1 cellular context compared by ENCODE assay signal in the genomic region with DNA sequence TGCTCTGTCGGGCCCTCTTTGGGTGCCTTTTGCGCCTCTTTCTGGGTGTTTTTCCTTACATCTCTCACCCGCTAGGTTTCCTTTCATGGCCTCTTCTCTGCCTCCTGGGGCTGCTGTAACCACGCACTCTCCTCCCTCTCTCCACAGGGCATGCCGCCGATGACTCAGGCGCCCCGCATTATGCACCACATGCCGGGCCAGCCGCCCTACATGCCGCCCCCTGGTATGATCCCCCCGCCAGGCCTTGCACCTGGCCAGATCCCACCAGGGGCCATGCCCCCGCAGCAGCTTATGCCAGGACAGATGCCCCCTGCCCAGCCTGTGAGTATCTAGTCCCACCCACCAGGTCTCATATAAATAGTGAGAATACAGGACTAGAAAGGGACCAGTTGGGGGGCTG.
TF ChIP-seq lines count a peak whose summit lies in the region.

No MANE protein-coding gene starts in this region.

TF ChIP-seq in HepG2, 621 proteins besides CTCF, POLR2A, EP300 and RAD21:
- TF ChIP-seq ZNF235 (CRISPR knock-in tag; IDR thresholded peaks at IDR 0.05; ENCODE audit: borderline replicate concordance) (no peak), ZSCAN5A (CRISPR knock-in tag; IDR thresholded peaks at IDR 0.05; ENCODE audit: borderline replicate concordance) (no peak), RBFOX2 (IDR thresholded peaks at IDR 0.05; ENCODE audit: low read depth, low read length) (0 out of 2 replicates have a peak, but pooled peaks have one; percentile 15)
TF ChIP-seq in HepG2: peak in this region for 1.
